In genomic region chr1:244080343-244080929, GRCh38 we compare ENCODE assay signal across 21 cellular contexts. TPM values are rescaled to one million over a fixed set of nuclear protein-coding genes. Genes with fewer than 3 reads are reported as not detected.
DNase-seq lines count a peak whose midpoint lies in the region; ATAC-seq and TF ChIP-seq lines count a peak whose summit lies in the region.
"Had no signal": no experiment of that assay in that cellular context is flagged by ENCODE, and none has a peak within 500 bp of the region (broad histone marks: within the 10 kb centered on the region; RNA-seq: fewer than 3 reads in every experiment).

No MANE protein-coding gene starts in this region.

- DNase-seq in NCI-H146 (lab: John Stamatoyannopoulos, UW) = peak; percentile 71
- no peak for DNase-seq in NCI-H146 treated with DMSO at 0.1 percent for 48 hours (lab: John Stamatoyannopoulos, UW; ENCODE audit: unreplicated experiment)
- peak; percentile 59 for DNase-seq in M059J (ENCODE audit: low read depth)
- DNase-seq in endodermal cell = peak; percentile 20
- peak; percentile 62 for DNase-seq in osteocyte (ENCODE audit: extremely low spot score, unreplicated experiment)
- DNase-seq in NAMALWA (ENCODE audit: low spot score) = no peak
- DNase-seq in activated CD8-positive, alpha-beta T cell treated with anti-CD3 and anti-CD28 coated beads for 36 hours = no peak
- no peak for DNase-seq in NOMO-1 (lab: John Stamatoyannopoulos, UW; ENCODE audit: unreplicated experiment in 2 of 2)
- DNase-seq: 8988T; CD8-positive, alpha-beta T cell; DMS79 treated with DMSO at 0.1 percent for 48 hours; Kasumi-1; NCI-H2081; NCI-H226; NCI-H526; Peyer's patch; Right ventricle myocardium superior; SK-N-SH; T-cell had no signal

- ATAC-seq in activated CD8-positive, alpha-beta T cell treated with anti-CD3 and anti-CD28 coated beads for 36 hours = no peak
- ATAC-seq: CD8-positive, alpha-beta T cell; GM12878; T-cell had no signal

- intact Hi-C loops in activated CD8-positive, alpha-beta T cell treated with anti-CD3 and anti-CD28 coated beads for 36 hours (cut with micrococcal nuclease) = no loop called here

- H3K9me3 ChIP-seq in endodermal cell (ENCODE audit: control insufficient read depth, low read length) = no peaks in the 10 kb centered on the region
- H3K9me3 ChIP-seq: Peyer's patch, SK-N-SH had no signal

- H3K36me3 Mint-ChIP-seq in endodermal cell (ENCODE audit: low read depth) (no peaks in the 10 kb centered on the region), osteocyte (ENCODE audit: unreplicated experiment) (no peaks in the 10 kb centered on the region)
- H3K36me3 Mint-ChIP-seq in activated CD8-positive, alpha-beta T cell treated with anti-CD3 and anti-CD28 coated beads for 36 hours (ENCODE audit: low read depth) = no peaks in the 10 kb centered on the region
- H3K36me3 Mint-ChIP-seq: CD8-positive, alpha-beta T cell; IgD-negative memory B cell; T-cell had no signal

- no peak overlapping the region for H3K9ac ChIP-seq in endodermal cell (ENCODE audit: extremely low read depth, low read length, poor library complexity, severe bottlenecking)
- H3K9ac ChIP-seq: SK-N-SH had no signal

- H3K9me3 Mint-ChIP-seq in endodermal cell (no peaks in the 10 kb centered on the region), osteocyte (ENCODE audit: unreplicated experiment) (no peaks in the 10 kb centered on the region)
- H3K9me3 Mint-ChIP-seq in activated CD8-positive, alpha-beta T cell treated with anti-CD3 and anti-CD28 coated beads for 36 hours = no peaks in the 10 kb centered on the region
- H3K9me3 Mint-ChIP-seq: CD8-positive, alpha-beta T cell; IgD-negative memory B cell; T-cell had no signal

- no peaks in the 10 kb centered on the region for H3K27me3 ChIP-seq in endodermal cell (ENCODE audit: control insufficient read depth, insufficient read depth, low read length, poor library complexity, severe bottlenecking)
- H3K27me3 ChIP-seq: Peyer's patch had no signal

- no peak overlapping the region for H3K4me3 ChIP-seq in endodermal cell (ENCODE audit: low read length)
- H3K4me3 ChIP-seq: GM12878, Peyer's patch had no signal

- H3K4me3 Mint-ChIP-seq in endodermal cell = no peak overlapping the region
- no peak overlapping the region for H3K4me3 Mint-ChIP-seq in osteocyte (ENCODE audit: unreplicated experiment)
- no peak overlapping the region for H3K4me3 Mint-ChIP-seq in activated CD8-positive, alpha-beta T cell treated with anti-CD3 and anti-CD28 coated beads for 36 hours
- H3K4me3 Mint-ChIP-seq: CD8-positive, alpha-beta T cell; IgD-negative memory B cell; T-cell had no signal

- H3K36me3 ChIP-seq in endodermal cell (ENCODE audit: control insufficient read depth, insufficient read depth, low read length) = no peaks in the 10 kb centered on the region
- H3K36me3 ChIP-seq: Peyer's patch had no signal

- no peak overlapping the region for H3K27ac ChIP-seq in endodermal cell (ENCODE audit: low read depth, low read length)
- H3K27ac ChIP-seq: Peyer's patch had no signal

- H3K4me1 ChIP-seq in endodermal cell (ENCODE audit: control insufficient read depth, insufficient read depth, low read length) = no peaks in the 10 kb centered on the region
- H3K4me1 ChIP-seq: Peyer's patch had no signal

- H3K27ac Mint-ChIP-seq in endodermal cell (no peak overlapping the region), osteocyte (ENCODE audit: unreplicated experiment) (no peak overlapping the region)
- H3K27ac Mint-ChIP-seq in activated CD8-positive, alpha-beta T cell treated with anti-CD3 and anti-CD28 coated beads for 36 hours = no peak overlapping the region
- H3K27ac Mint-ChIP-seq: CD8-positive, alpha-beta T cell; IgD-negative memory B cell had no signal

- TF ChIP-seq CTCF in endodermal cell (conservative IDR thresholded peaks at IDR 0.05) = no peak
- no peak for TF ChIP-seq CTCF in osteocyte (IDR thresholded peaks at IDR 0.05)
- no peak for TF ChIP-seq CTCF in activated CD8-positive, alpha-beta T cell treated with anti-CD3 and anti-CD28 coated beads for 36 hours (IDR thresholded peaks at IDR 0.05)

- POLR2A ChIA-PET in activated CD8-positive, alpha-beta T cell treated with anti-CD3 and anti-CD28 coated beads for 36 hours (lab: Charles Lee) = no interaction called here

- 84 to 93% methylated on average over 10 to 12 of the region's 12 CpGs for WGBS in endodermal cell (ENCODE audit: insufficient coverage in 1 of 2, insufficient read length in 1 of 2), 2 experiments

- peaks cover 15% of the 10 kb centered on the region for H3K27me3 Mint-ChIP-seq in endodermal cell (ENCODE audit: insufficient read depth)
- peaks cover 14% of the 10 kb centered on the region for H3K27me3 Mint-ChIP-seq in osteocyte (ENCODE audit: unreplicated experiment)
- H3K27me3 Mint-ChIP-seq in activated CD8-positive, alpha-beta T cell treated with anti-CD3 and anti-CD28 coated beads for 36 hours = peaks cover 8% of the 10 kb centered on the region

- CTCF ChIA-PET in activated CD8-positive, alpha-beta T cell treated with anti-CD3 and anti-CD28 coated beads for 36 hours (lab: Charles Lee) = no interaction called here

- H3K4me1 Mint-ChIP-seq in endodermal cell = peaks cover 10% of the 10 kb centered on the region
- peaks cover 2% of the 10 kb centered on the region for H3K4me1 Mint-ChIP-seq in osteocyte (ENCODE audit: unreplicated experiment)
- peaks cover 11% of the 10 kb centered on the region for H3K4me1 Mint-ChIP-seq in activated CD8-positive, alpha-beta T cell treated with anti-CD3 and anti-CD28 coated beads for 36 hours (ENCODE audit: low read depth)

RNA-seq across cellular contexts. Expression of gene ZBTB18, which starts 29.4 kb away (rescaled TPM):
- total RNA-seq in M059J (2014; rRNA removed; shearing (Covaris generic)) = 18.7 and 29.4 TPM in 2 replicates
- total RNA-seq in endodermal cell = 10 to 100 TPM; 15.4 to 17.9 TPM
- polyA plus RNA-seq in endodermal cell (2013, experiment 1 of 2) = 56.0 TPM
- polyA plus RNA-seq in endodermal cell (2013, experiment 2 of 2) = 50.5 TPM
- 23.0 and 24.2 TPM in 2 replicates for total RNA-seq in osteocyte
- total RNA-seq in activated CD8-positive, alpha-beta T cell treated with anti-CD3 and anti-CD28 coated beads for 36 hours = 1 to 10 TPM; 8.2 TPM

Comparison
In these comparisons a context has a peak if more than half of its experiments do, and no peak if none do; other contexts are left out.
1. DNase-seq: peak in NCI-H146 (single experiment), M059J (single experiment), endodermal cell (single experiment) and osteocyte (single experiment); none in NCI-H146 treated with DMSO at 0.1 percent for 48 hours (single experiment), NAMALWA (single experiment), activated CD8-positive, alpha-beta T cell treated with anti-CD3 and anti-CD28 coated beads for 36 hours (single experiment) and NOMO-1 (0 of 2).